ENCODE assay signal across 17 cellular contexts in genomic region chr13:108200781-108201398, GRCh38. TPM values are rescaled to one million over a fixed set of nuclear protein-coding genes. Genes with fewer than 3 reads are reported as not detected.
DNase-seq lines count a peak whose midpoint lies in the region; ATAC-seq and TF ChIP-seq lines count a peak whose summit lies in the region.
"Had no signal": no experiment of that assay in that cellular context is flagged by ENCODE, and none has a peak within 500 bp of the region (broad histone marks: within the 10 kb centered on the region; RNA-seq: fewer than 3 reads in every experiment).

No MANE protein-coding gene starts in this region.

- H3K4me1 ChIP-seq in foreskin keratinocyte = peaks cover 7% of the 10 kb centered on the region
- H3K4me1 ChIP-seq in osteoblast (ENCODE audit: insufficient read depth, low read length) = no peaks in the 10 kb centered on the region
- H3K4me1 ChIP-seq: neural progenitor cell, right atrium auricular region, SJCRH30 had no signal

- H4K20me1 ChIP-seq in osteoblast (ENCODE audit: insufficient read depth, low read length) = no peaks in the 10 kb centered on the region

- H3K27ac ChIP-seq in foreskin keratinocyte (no peak overlapping the region), osteoblast (ENCODE audit: low read depth, low read length) (no peak overlapping the region)
- H3K27ac ChIP-seq: coronary artery, neural progenitor cell, right atrium auricular region, SJCRH30 had no signal

- no peaks in the 10 kb centered on the region for H3K36me3 Mint-ChIP-seq in activated naive CD4-positive, alpha-beta T cell treated with anti-CD3 and anti-CD28 coated beads, Interleukin-2, amount 50 U/mL, for 72 hours
- no peaks in the 10 kb centered on the region for H3K36me3 Mint-ChIP-seq in activated T-helper 17 cell treated with anti-CD3 and anti-CD28 coated beads, Interleukin-2, amount 50 U/mL, for 72 hours (ENCODE audit: low read depth)
- no peaks in the 10 kb centered on the region for H3K36me3 Mint-ChIP-seq in Calu3 (ENCODE audit: insufficient read depth, unreplicated experiment)
- H3K36me3 Mint-ChIP-seq: mesothelial cell of epicardium, neural progenitor cell had no signal

- H3K9me3 ChIP-seq in osteoblast (ENCODE audit: low read depth, low read length) = no peaks in the 10 kb centered on the region
- H3K9me3 ChIP-seq: right atrium auricular region, SJCRH30 had no signal

- TF ChIP-seq CTCF in foreskin keratinocyte (conservative IDR thresholded peaks at IDR 0.05) (no peak), osteoblast (IDR thresholded peaks at IDR 0.05; ENCODE audit: extremely low read depth, low read depth, low read length) (no peak), Calu3 (IDR thresholded peaks at IDR 0.05; ENCODE audit: unreplicated experiment) (no peak)

- H3K9me3 Mint-ChIP-seq in activated naive CD4-positive, alpha-beta T cell treated with anti-CD3 and anti-CD28 coated beads, Interleukin-2, amount 50 U/mL, for 72 hours = no peaks in the 10 kb centered on the region
- H3K9me3 Mint-ChIP-seq in activated T-helper 17 cell treated with anti-CD3 and anti-CD28 coated beads, Interleukin-2, amount 50 U/mL, for 72 hours = no peaks in the 10 kb centered on the region
- no peaks in the 10 kb centered on the region for H3K9me3 Mint-ChIP-seq in Calu3 (ENCODE audit: low read depth, unreplicated experiment)
- H3K9me3 Mint-ChIP-seq: mesothelial cell of epicardium had no signal

- no peak for DNase-seq in activated naive CD4-positive, alpha-beta T cell treated with anti-CD3 and anti-CD28 coated beads, Interleukin-2, amount 50 U/mL, for 72 hours (ENCODE audit: low spot score in 2 of 2)
- DNase-seq in activated naive CD4-positive, alpha-beta T cell treated with Interleukin-2 at 50 U/mL for 16 hours = no peak
- DNase-seq in foreskin keratinocyte (peak; percentile 13 to 49), stromal cell of bone marrow (ENCODE audit: low read depth) (peak; percentile 37), osteoblast (ENCODE audit: insufficient read length, low spot score, missing footprints) (no peak), Calu3 (no peak)
- DNase-seq: amygdala, NCI-H1694 treated with DMSO at 0.1 percent for 48 hours, NCI-H510A treated with DMSO at 0.1 percent for 48 hours, SJCRH30, T-helper 9 cell had no signal

- intact Hi-C loops in Calu3 (cut with micrococcal nuclease; ENCODE audit: unreplicated experiment) = no loop called here

- H3K27me3 Mint-ChIP-seq in activated T-helper 17 cell treated with anti-CD3 and anti-CD28 coated beads, Interleukin-2, amount 50 U/mL, for 72 hours = peaks cover 22% of the 10 kb centered on the region
- no peaks in the 10 kb centered on the region for H3K27me3 Mint-ChIP-seq in Calu3 (ENCODE audit: unreplicated experiment)

- H3K36me3 ChIP-seq in osteoblast (ENCODE audit: insufficient read depth, low read length) = no peaks in the 10 kb centered on the region
- H3K36me3 ChIP-seq: neural progenitor cell, right atrium auricular region, SJCRH30 had no signal

- peak; percentile 63 to 96 for ATAC-seq in activated naive CD4-positive, alpha-beta T cell treated with anti-CD3 and anti-CD28 coated beads, Interleukin-2, amount 50 U/mL, for 72 hours
- ATAC-seq in activated T-helper 17 cell treated with anti-CD3 and anti-CD28 coated beads, Interleukin-2, amount 50 U/mL, for 72 hours (replicated peaks) = peak; percentile 94
- ATAC-seq in foreskin keratinocyte (peak; percentile 99), GM21786 (IDR thresholded peaks at IDR 0.05; ENCODE audit: unreplicated experiment) (no peak)

- CTCF ChIA-PET in Calu3 (lab: Charles Lee) = no interaction called here

- H3K4me1 Mint-ChIP-seq in activated T-helper 17 cell treated with anti-CD3 and anti-CD28 coated beads, Interleukin-2, amount 50 U/mL, for 72 hours = peaks cover 6% of the 10 kb centered on the region
- no peaks in the 10 kb centered on the region for H3K4me1 Mint-ChIP-seq in Calu3 (ENCODE audit: low read depth, unreplicated experiment)

- H3K27ac Mint-ChIP-seq in activated naive CD4-positive, alpha-beta T cell treated with anti-CD3 and anti-CD28 coated beads, Interleukin-2, amount 50 U/mL, for 72 hours = no peak overlapping the region
- no peak overlapping the region for H3K27ac Mint-ChIP-seq in activated T-helper 17 cell treated with anti-CD3 and anti-CD28 coated beads, Interleukin-2, amount 50 U/mL, for 72 hours
- no peak overlapping the region for H3K27ac Mint-ChIP-seq in Calu3 (ENCODE audit: unreplicated experiment)
- H3K27ac Mint-ChIP-seq: mesothelial cell of epicardium, neural progenitor cell had no signal

- H2AFZ ChIP-seq in osteoblast (ENCODE audit: low read length) = no peak overlapping the region
- H2AFZ ChIP-seq: neural progenitor cell had no signal

- no peak overlapping the region for H3K4me2 ChIP-seq in osteoblast (ENCODE audit: insufficient read depth, low read length)
- H3K4me2 ChIP-seq: neural progenitor cell had no signal

- H3K79me2 ChIP-seq in osteoblast (ENCODE audit: insufficient read depth, low read length) = no peaks in the 10 kb centered on the region

- no TSS peak for BruUV-seq in Calu3 (replicated peaks; lab: Mats Ljungman, UMichigan)

- H3K4me3 Mint-ChIP-seq in activated T-helper 17 cell treated with anti-CD3 and anti-CD28 coated beads, Interleukin-2, amount 50 U/mL, for 72 hours = no peak overlapping the region
- no peak overlapping the region for H3K4me3 Mint-ChIP-seq in Calu3 (ENCODE audit: low read depth, unreplicated experiment)
- H3K4me3 Mint-ChIP-seq: mesothelial cell of epicardium, neural progenitor cell had no signal

- H3K4me3 ChIP-seq in osteoblast (ENCODE audit: insufficient read depth, low read length) = no peak overlapping the region
- H3K4me3 ChIP-seq: coronary artery, neural progenitor cell, right atrium auricular region, SJCRH30 had no signal

- no peaks in the 10 kb centered on the region for H3K27me3 ChIP-seq in foreskin keratinocyte
- H3K27me3 ChIP-seq in osteoblast (ENCODE audit: insufficient read depth, low read length) = no peaks in the 10 kb centered on the region
- H3K27me3 ChIP-seq: neural progenitor cell, right atrium auricular region, SJCRH30 had no signal

RNA-seq across cellular contexts. Expression of gene LIG4, which starts 14.4 kb away (rescaled TPM):
- 1 to 10 TPM; 4.9 to 10.0 TPM for total RNA-seq in activated naive CD4-positive, alpha-beta T cell treated with anti-CD3 and anti-CD28 coated beads, Interleukin-2, amount 50 U/mL, for 72 hours
- total RNA-seq in activated T-helper 17 cell treated with anti-CD3 and anti-CD28 coated beads, Interleukin-2, amount 50 U/mL, for 72 hours = 1 to 10 TPM; 5.1 to 7.5 TPM
- total RNA-seq in foreskin keratinocyte (12.1 and 12.2 TPM in 2 replicates), osteoblast (8.0 and 10.1 TPM in 2 replicates), Calu3 (2022) (2.7 and 3.1 TPM in 2 replicates)
- 2.7 and 3.3 TPM in 2 replicates for polyA plus RNA-seq in foreskin keratinocyte

RNA-seq across cellular contexts. Expression of gene ABHD13, which starts 17.3 kb away (rescaled TPM):
- 1 to 10 TPM; 3.4 to 4.1 TPM for total RNA-seq in activated naive CD4-positive, alpha-beta T cell treated with anti-CD3 and anti-CD28 coated beads, Interleukin-2, amount 50 U/mL, for 72 hours
- total RNA-seq in activated T-helper 17 cell treated with anti-CD3 and anti-CD28 coated beads, Interleukin-2, amount 50 U/mL, for 72 hours = 1 to 10 TPM; 3.7 to 4.3 TPM
- 7.0 TPM in 2 replicates for total RNA-seq in foreskin keratinocyte
- 3.3 and 3.8 TPM in 2 replicates for polyA plus RNA-seq in foreskin keratinocyte
- total RNA-seq in osteoblast = 8.5 and 8.7 TPM in 2 replicates
- 3.2 and 3.4 TPM in 2 replicates for total RNA-seq in Calu3 (2022)

Comparison
In these comparisons a context has a peak if more than half of its experiments do, and no peak if none do; other contexts are left out.
1. DNase-seq: peak in foreskin keratinocyte (2 of 2) and stromal cell of bone marrow (single experiment); none in activated naive CD4-positive, alpha-beta T cell treated with anti-CD3 and anti-CD28 coated beads, Interleukin-2, amount 50 U/mL, for 72 hours (0 of 2), activated naive CD4-positive, alpha-beta T cell treated with Interleukin-2 at 50 U/mL for 16 hours (single experiment), osteoblast (single experiment) and Calu3 (single experiment).